Comparison of ENCODE assay signal across 1 cellular context in the genomic region with DNA sequence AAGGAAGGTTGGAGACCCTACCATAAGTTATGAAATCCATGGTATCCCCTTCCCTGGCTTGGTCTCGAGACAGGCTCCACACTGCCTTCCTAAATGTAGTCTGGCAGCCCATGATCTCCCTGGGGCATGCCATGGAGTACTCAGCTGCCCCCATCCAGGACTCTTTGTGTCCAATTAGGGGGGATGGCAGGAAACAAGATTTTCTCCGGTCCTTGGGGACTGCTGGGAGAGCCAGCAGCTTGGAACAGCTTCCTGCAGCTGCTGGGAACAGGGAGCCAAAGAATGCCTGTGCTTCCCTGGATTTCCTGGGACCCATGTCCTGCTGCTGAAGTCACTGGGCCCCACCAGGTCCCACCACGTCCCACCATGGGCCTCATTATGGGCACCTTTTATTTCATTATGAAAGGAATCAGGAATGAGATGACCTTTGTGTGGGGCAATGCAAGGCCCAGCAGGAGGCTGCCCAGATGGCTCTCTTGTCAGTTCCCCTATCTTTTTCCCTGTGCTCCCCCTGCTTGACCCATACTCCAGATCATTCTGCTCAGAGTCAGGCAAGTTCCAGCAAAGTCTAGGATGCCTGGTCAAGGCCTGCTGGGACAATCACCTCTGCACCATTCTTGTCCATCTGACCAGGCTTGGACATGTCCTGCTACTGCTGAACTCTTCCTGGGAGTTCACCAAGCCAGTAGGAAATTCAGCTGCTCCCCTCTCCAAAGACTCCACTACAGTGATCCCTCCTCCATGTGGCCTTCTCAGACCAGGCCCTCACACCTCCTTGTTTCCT.
TF ChIP-seq lines count a peak whose summit lies in the region.

No MANE protein-coding gene starts in this region.

TF ChIP-seq in GM23338, 12 proteins besides CTCF, POLR2A, EP300 and RAD21:
- TF ChIP-seq, protein P1, sequence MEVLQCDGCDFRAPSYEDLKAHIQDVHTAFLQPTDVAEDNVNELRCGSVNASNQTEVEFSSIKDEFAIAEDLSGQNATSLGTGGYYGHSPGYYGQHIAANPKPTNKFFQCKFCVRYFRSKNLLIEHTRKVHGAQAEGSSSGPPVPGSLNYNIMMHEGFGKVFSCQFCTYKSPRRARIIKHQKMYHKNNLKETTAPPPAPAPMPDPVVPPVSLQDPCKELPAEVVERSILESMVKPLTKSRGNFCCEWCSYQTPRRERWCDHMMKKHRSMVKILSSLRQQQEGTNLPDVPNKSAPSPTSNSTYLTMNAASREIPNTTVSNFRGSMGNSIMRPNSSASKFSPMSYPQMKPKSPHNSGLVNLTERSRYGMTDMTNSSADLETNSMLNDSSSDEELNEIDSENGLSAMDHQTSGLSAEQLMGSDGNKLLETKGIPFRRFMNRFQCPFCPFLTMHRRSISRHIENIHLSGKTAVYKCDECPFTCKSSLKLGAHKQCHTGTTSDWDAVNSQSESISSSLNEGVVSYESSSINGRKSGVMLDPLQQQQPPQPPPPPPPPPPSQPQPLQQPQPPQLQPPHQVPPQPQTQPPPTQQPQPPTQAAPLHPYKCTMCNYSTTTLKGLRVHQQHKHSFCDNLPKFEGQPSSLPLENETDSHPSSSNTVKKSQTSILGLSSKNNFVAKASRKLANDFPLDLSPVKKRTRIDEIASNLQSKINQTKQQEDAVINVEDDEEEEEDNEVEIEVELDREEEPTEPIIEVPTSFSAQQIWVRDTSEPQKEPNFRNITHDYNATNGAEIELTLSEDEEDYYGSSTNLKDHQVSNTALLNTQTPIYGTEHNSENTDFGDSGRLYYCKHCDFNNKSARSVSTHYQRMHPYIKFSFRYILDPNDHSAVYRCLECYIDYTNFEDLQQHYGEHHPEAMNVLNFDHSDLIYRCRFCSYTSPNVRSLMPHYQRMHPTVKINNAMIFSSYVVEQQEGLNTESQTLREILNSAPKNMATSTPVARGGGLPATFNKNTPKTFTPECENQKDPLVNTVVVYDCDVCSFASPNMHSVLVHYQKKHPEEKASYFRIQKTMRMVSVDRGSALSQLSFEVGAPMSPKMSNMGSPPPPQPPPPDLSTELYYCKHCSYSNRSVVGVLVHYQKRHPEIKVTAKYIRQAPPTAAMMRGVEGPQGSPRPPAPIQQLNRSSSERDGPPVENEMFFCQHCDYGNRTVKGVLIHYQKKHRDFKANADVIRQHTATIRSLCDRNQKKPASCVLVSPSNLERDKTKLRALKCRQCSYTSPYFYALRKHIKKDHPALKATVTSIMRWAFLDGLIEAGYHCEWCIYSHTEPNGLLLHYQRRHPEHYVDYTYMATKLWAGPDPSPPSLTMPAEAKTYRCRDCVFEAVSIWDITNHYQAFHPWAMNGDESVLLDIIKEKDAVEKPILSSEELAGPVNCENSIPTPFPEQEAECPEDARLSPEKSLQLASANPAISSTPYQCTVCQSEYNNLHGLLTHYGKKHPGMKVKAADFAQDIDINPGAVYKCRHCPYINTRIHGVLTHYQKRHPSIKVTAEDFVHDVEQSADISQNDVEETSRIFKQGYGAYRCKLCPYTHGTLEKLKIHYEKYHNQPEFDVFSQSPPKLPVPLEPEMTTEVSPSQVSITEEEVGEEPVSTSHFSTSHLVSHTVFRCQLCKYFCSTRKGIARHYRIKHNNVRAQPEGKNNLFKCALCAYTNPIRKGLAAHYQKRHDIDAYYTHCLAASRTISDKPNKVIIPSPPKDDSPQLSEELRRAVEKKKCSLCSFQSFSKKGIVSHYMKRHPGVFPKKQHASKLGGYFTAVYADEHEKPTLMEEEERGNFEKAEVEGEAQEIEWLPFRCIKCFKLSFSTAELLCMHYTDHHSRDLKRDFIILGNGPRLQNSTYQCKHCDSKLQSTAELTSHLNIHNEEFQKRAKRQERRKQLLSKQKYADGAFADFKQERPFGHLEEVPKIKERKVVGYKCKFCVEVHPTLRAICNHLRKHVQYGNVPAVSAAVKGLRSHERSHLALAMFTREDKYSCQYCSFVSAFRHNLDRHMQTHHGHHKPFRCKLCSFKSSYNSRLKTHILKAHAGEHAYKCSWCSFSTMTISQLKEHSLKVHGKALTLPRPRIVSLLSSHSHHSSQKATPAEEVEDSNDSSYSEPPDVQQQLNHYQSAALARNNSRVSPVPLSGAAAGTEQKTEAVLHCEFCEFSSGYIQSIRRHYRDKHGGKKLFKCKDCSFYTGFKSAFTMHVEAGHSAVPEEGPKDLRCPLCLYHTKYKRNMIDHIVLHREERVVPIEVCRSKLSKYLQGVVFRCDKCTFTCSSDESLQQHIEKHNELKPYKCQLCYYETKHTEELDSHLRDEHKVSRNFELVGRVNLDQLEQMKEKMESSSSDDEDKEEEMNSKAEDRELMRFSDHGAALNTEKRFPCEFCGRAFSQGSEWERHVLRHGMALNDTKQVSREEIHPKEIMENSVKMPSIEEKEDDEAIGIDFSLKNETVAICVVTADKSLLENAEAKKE (CRISPR knock-in tag; IDR thresholded peaks at IDR 0.05), result no peak
- TF ChIP-seq STAT1 (IDR thresholded peaks at IDR 0.05; ENCODE audit: unreplicated experiment), result no peak
- no peak for TF ChIP-seq EZH2phosphoT487 (IDR thresholded peaks at IDR 0.05; ENCODE audit: unreplicated experiment)
- TF ChIP-seq REST (IDR thresholded peaks at IDR 0.05; ENCODE audit: unreplicated experiment), result no peak
- no peak for TF ChIP-seq POLR2AphosphoS5 (IDR thresholded peaks at IDR 0.05; ENCODE audit: low read depth)
- no peak for TF ChIP-seq NANOG (IDR thresholded peaks at IDR 0.05; ENCODE audit: borderline replicate concordance)
- no peak for TF ChIP-seq ZNF114 (CRISPR knock-in tag; IDR thresholded peaks at IDR 0.05)
- no peak for TF ChIP-seq EZH2 (IDR thresholded peaks at IDR 0.05; ENCODE audit: low read depth, unreplicated experiment)
- no peak for TF ChIP-seq ZNF331 (CRISPR knock-in tag; IDR thresholded peaks at IDR 0.05; ENCODE audit: low read depth)
- TF ChIP-seq CREB1 (CRISPR knock-in tag; IDR thresholded peaks at IDR 0.05; ENCODE audit: low read depth), result no peak
- TF ChIP-seq, protein P2, sequence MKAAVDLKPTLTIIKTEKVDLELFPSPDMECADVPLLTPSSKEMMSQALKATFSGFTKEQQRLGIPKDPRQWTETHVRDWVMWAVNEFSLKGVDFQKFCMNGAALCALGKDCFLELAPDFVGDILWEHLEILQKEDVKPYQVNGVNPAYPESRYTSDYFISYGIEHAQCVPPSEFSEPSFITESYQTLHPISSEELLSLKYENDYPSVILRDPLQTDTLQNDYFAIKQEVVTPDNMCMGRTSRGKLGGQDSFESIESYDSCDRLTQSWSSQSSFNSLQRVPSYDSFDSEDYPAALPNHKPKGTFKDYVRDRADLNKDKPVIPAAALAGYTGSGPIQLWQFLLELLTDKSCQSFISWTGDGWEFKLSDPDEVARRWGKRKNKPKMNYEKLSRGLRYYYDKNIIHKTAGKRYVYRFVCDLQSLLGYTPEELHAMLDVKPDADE (IDR thresholded peaks at IDR 0.05), result no peak
- no peak for TF ChIP-seq JUNB (IDR thresholded peaks at IDR 0.05; ENCODE audit: unreplicated experiment)
TF ChIP-seq in GM23338: peak in this region for 0.
